14 cellular contexts compared by ENCODE assay signal in the genomic region with DNA sequence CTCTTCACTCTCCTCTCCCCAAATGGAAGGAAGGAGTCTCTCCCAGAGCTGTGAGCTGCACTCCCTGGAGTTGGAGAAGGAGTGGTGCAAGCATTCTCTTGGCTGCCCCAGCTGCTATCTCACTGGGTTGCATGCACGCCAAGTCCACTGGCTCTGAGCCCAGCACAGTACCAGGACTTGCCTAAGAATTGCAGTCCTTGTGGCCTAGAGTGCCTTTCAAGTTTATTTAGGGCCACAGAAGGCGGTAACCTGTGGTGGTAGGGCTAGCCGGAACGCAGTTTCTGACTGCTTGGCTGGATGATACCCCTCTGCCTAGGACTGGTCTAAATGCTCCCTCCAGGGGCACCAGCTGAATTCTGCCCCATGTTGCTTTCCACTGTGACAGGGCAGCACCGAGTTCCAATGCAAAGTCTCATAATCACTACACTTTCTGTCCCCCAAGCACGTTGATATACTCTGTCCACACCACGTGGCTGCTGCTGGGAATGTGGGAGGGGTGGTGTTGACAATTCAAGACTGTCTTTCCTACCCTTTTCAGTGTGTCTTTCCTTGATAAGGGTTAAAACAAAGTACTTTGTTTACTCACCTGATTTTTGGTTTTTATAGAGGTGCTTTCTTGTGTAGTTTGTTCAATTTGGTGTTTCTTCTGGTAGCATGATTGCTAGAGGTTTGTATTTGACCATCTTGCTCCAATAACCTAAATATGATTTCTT. TPM values are rescaled to one million over a fixed set of nuclear protein-coding genes. Genes with fewer than 3 reads are reported as not detected.
DNase-seq lines count a peak whose midpoint lies in the region; ATAC-seq, FAIRE-seq and TF ChIP-seq lines count a peak whose summit lies in the region.
"Had no signal": no experiment of that assay in that cellular context is flagged by ENCODE, and none has a peak within 500 bp of the region (broad histone marks: within the 10 kb centered on the region; RNA-seq: fewer than 3 reads in every experiment).

No MANE protein-coding gene starts in this region.

- H3K9me3 Mint-ChIP-seq in astrocyte (ENCODE audit: unreplicated experiment), result no peaks in the 10 kb centered on the region
- no peaks in the 10 kb centered on the region for H3K9me3 Mint-ChIP-seq in stimulated activated naive CD8-positive, alpha-beta T cell treated with anti-CD3 and anti-CD28 coated beads, Interleukin-15, amount 100 ng/mL, for 72 hours
- H3K9me3 Mint-ChIP-seq: activated T-helper 17 cell treated with anti-CD3 and anti-CD28 coated beads, Interleukin-2, amount 50 U/mL, for 72 hours had no signal

- H4K5ac ChIP-seq in IMR-90 (ENCODE audit: low read depth, low read length), result no peak overlapping the region

- dilution Hi-C loops in IMR-90 (cut with HindIII; ENCODE audit: low sequenced_read_pairs, unreplicated experiment), result no loop called here

- no peak overlapping the region for H3K4me3 Mint-ChIP-seq in astrocyte (ENCODE audit: unreplicated experiment)
- H3K4me3 Mint-ChIP-seq in stimulated activated naive CD8-positive, alpha-beta T cell treated with anti-CD3 and anti-CD28 coated beads, Interleukin-15, amount 100 ng/mL, for 72 hours, result no peak overlapping the region
- H3K4me3 Mint-ChIP-seq: activated T-helper 17 cell treated with anti-CD3 and anti-CD28 coated beads, Interleukin-2, amount 50 U/mL, for 72 hours; CD14-positive monocyte had no signal

- no peaks in the 10 kb centered on the region for H3K27me3 Mint-ChIP-seq in astrocyte (ENCODE audit: low read depth, unreplicated experiment)
- no peaks in the 10 kb centered on the region for H3K27me3 Mint-ChIP-seq in stimulated activated naive CD8-positive, alpha-beta T cell treated with anti-CD3 and anti-CD28 coated beads, Interleukin-15, amount 100 ng/mL, for 72 hours
- H3K27me3 Mint-ChIP-seq: activated T-helper 17 cell treated with anti-CD3 and anti-CD28 coated beads, Interleukin-2, amount 50 U/mL, for 72 hours had no signal

- no peaks in the 10 kb centered on the region for H3K27me3 ChIP-seq in IMR-90 (ENCODE audit: control insufficient read depth, insufficient read depth, low read length)
- no peaks in the 10 kb centered on the region for H3K27me3 ChIP-seq in astrocyte (ENCODE audit: insufficient read depth, low read length)
- no peaks in the 10 kb centered on the region for H3K27me3 ChIP-seq in Karpas-422 (ENCODE audit: low read length)

- no peak overlapping the region for H2AK5ac ChIP-seq in IMR-90 (ENCODE audit: low read depth, low read length)

- peaks cover 6% of the 10 kb centered on the region; the same call in 1 of the 2 replicates for H3K9me3 ChIP-seq in IMR-90 (ENCODE audit: control insufficient read depth, insufficient read depth, low read length)
- no peaks in the 10 kb centered on the region for H3K9me3 ChIP-seq in astrocyte (ENCODE audit: insufficient read depth, low read depth, low read length)
- H3K9me3 ChIP-seq in Karpas-422 (ENCODE audit: low read length), result no peaks in the 10 kb centered on the region

- H3K79me2 ChIP-seq in astrocyte (ENCODE audit: insufficient read depth, low read length) (peaks cover 10% of the 10 kb centered on the region), Karpas-422 (ENCODE audit: low read length) (peaks cover 99% of the 10 kb centered on the region)

- H3K14ac ChIP-seq in IMR-90 (replicated peaks; ENCODE audit: low read depth, low read length), result no peak overlapping the region

- FAIRE-seq in astrocyte (lab: Jason Lieb, UNC), result no peak

- no TSS peak for BruUV-seq in IMR-90 (replicated peaks; lab: Mats Ljungman, UMichigan)

- TF ChIP-seq RAD21 in IMR-90 (IDR thresholded peaks at IDR 0.05; ENCODE audit: low read length), result no peak

- intact Hi-C loops in IMR-90 (cut with micrococcal nuclease), result no loop called here

- H3K9ac ChIP-seq in IMR-90 (ENCODE audit: low read depth, low read length) (no peak overlapping the region), astrocyte (ENCODE audit: low read length) (no peak overlapping the region), Karpas-422 (ENCODE audit: low read length) (no peak overlapping the region)

- no peak overlapping the region for H2BK20ac ChIP-seq in IMR-90 (ENCODE audit: low read depth, low read length)

- no peak overlapping the region for H2BK15ac ChIP-seq in IMR-90 (ENCODE audit: low read depth, low read length)

- no peak overlapping the region for H3K27ac Mint-ChIP-seq in astrocyte (ENCODE audit: unreplicated experiment)
- H3K27ac Mint-ChIP-seq in stimulated activated naive CD8-positive, alpha-beta T cell treated with anti-CD3 and anti-CD28 coated beads, Interleukin-15, amount 100 ng/mL, for 72 hours, result peak overlapping the region in 1 of 2 donors; percentile 54
- H3K27ac Mint-ChIP-seq: activated T-helper 17 cell treated with anti-CD3 and anti-CD28 coated beads, Interleukin-2, amount 50 U/mL, for 72 hours had no signal

- H3K4me1 ChIP-seq in IMR-90 (ENCODE audit: control insufficient read depth, insufficient read depth, low read length) (peaks cover 4% of the 10 kb centered on the region), astrocyte (ENCODE audit: insufficient read depth, low read length) (no peaks in the 10 kb centered on the region), Karpas-422 (ENCODE audit: low read length) (peaks cover 40% of the 10 kb centered on the region)

- in situ Hi-C loops in IMR-90 (cut with MboI; ENCODE audit: low sequenced_read_pairs), result no loop called here

- H3K9me2 ChIP-seq in Karpas-422 (replicated peaks; ENCODE audit: insufficient read depth, low read length), result no peaks in the 10 kb centered on the region

- H3K4me1 Mint-ChIP-seq in astrocyte (ENCODE audit: low read depth, unreplicated experiment), result no peaks in the 10 kb centered on the region
- peaks cover 32% of the 10 kb centered on the region for H3K4me1 Mint-ChIP-seq in stimulated activated naive CD8-positive, alpha-beta T cell treated with anti-CD3 and anti-CD28 coated beads, Interleukin-15, amount 100 ng/mL, for 72 hours

- H3K36me3 Mint-ChIP-seq in astrocyte (ENCODE audit: low read depth, unreplicated experiment), result peaks cover 8% of the 10 kb centered on the region

- H3K79me1 ChIP-seq in IMR-90 (ENCODE audit: low read depth in 1 of 2, low read length in 2 of 2), result peaks cover 26 to 32% of the 10 kb centered on the region in 2 experiments

- no peak overlapping the region for H4K8ac ChIP-seq in IMR-90 (ENCODE audit: low read depth in 2 of 2, low read length in 2 of 2)

- no peak overlapping the region for H3K56ac ChIP-seq in IMR-90 (ENCODE audit: extremely low read depth, insufficient read depth, low read length)

- H3K4me2 ChIP-seq in IMR-90 (ENCODE audit: low read depth, low read length) (no peak overlapping the region), astrocyte (ENCODE audit: low read length) (no peak overlapping the region), Karpas-422 (ENCODE audit: low read depth, low read length, poor library complexity, severe bottlenecking) (no peak overlapping the region)

- H2BK5ac ChIP-seq in IMR-90 (ENCODE audit: low read depth, low read length, poor library complexity, severe bottlenecking), result no peak overlapping the region

- H3K18ac ChIP-seq in IMR-90 (ENCODE audit: low read depth, low read length), result no peak overlapping the region

- no peak overlapping the region for H3K4ac ChIP-seq in IMR-90 (ENCODE audit: low read depth, low read length)

- no peak for ATAC-seq in IMR-90 (ENCODE audit: low read depth)
- no peak for ATAC-seq in HG03175 (IDR thresholded peaks at IDR 0.05; ENCODE audit: unreplicated experiment)
- ATAC-seq in stimulated activated naive CD8-positive, alpha-beta T cell treated with anti-CD3 and anti-CD28 coated beads, Interleukin-15, amount 100 ng/mL, for 72 hours, result no peak
- ATAC-seq: activated T-helper 17 cell treated with anti-CD3 and anti-CD28 coated beads, Interleukin-2, amount 50 U/mL, for 72 hours had no signal

- TF ChIP-seq CTCF in IMR-90 (conservative IDR thresholded peaks at IDR 0.05; ENCODE audit: low read depth, low read length), result no peak
- TF ChIP-seq CTCF in astrocyte (IDR thresholded peaks at IDR 0.05; ENCODE audit: insufficient read depth, low read depth, low read length), result no peak
- TF ChIP-seq CTCF in fibroblast of villous mesenchyme (IDR thresholded peaks at IDR 0.05; ENCODE audit: insufficient read depth, low read depth, low read length), result no peak

- H3K4me3 ChIP-seq in IMR-90 (ENCODE audit: insufficient read depth, low read depth, low read length), result no peak overlapping the region
- no peak overlapping the region for H3K4me3 ChIP-seq in astrocyte (ENCODE audit: insufficient read depth, low read depth, low read length)
- H3K4me3 ChIP-seq in fibroblast of villous mesenchyme (ENCODE audit: low read depth, low read length), result no peak overlapping the region
- no peak overlapping the region for H3K4me3 ChIP-seq in Karpas-422 (ENCODE audit: low read length)

- H3K36me3 ChIP-seq in IMR-90 (ENCODE audit: control insufficient read depth, insufficient read depth, low read length) (peaks cover 5% of the 10 kb centered on the region), astrocyte (ENCODE audit: insufficient read depth, low read length) (no peaks in the 10 kb centered on the region), Karpas-422 (ENCODE audit: insufficient read depth, low read length) (0 out of 2 replicates have a peak, but pooled peaks cover 8% of the 10 kb centered on the region)

- no peak overlapping the region for H4K91ac ChIP-seq in IMR-90 (ENCODE audit: insufficient read depth, low read depth, low read length)

- POLR2A ChIA-PET in IMR-90 (lab: Charles Lee; ENCODE audit: unreplicated experiment), result no interaction called here

- no peak overlapping the region for H2AK9ac ChIP-seq in IMR-90 (replicated peaks; ENCODE audit: low read depth, low read length, poor library complexity)

- no peak overlapping the region for H2AFZ ChIP-seq in IMR-90 (replicated peaks; ENCODE audit: low read length, poor library complexity)
- no peak overlapping the region for H2AFZ ChIP-seq in astrocyte (ENCODE audit: low read depth, low read length)
- H2AFZ ChIP-seq in Karpas-422 (ENCODE audit: low read length), result no peak overlapping the region

- H3K23ac ChIP-seq in IMR-90 (ENCODE audit: low read depth, low read length), result no peak overlapping the region

- H3K27ac ChIP-seq in IMR-90 (ENCODE audit: insufficient read depth, low read length), result no peak overlapping the region
- H3K27ac ChIP-seq in astrocyte (ENCODE audit: low read depth, low read length), result no peak overlapping the region
- H3K27ac ChIP-seq in Karpas-422 (ENCODE audit: low read length), result no peak overlapping the region

- DNase-seq in IMR-90, result peak; percentile 13
- DNase-seq in astrocyte (ENCODE audit: low read depth), result peak; percentile 29
- peak; percentile 60 for DNase-seq in fibroblast of villous mesenchyme (ENCODE audit: low read depth)
- DNase-seq in putamen (ENCODE audit: low spot score), result peak; percentile 19
- DNase-seq in NCI-H345 treated with DMSO at 0.1 percent for 48 hours (lab: John Stamatoyannopoulos, UW; ENCODE audit: unreplicated experiment), result no peak
- DNase-seq in stimulated activated naive CD8-positive, alpha-beta T cell treated with anti-CD3 and anti-CD28 coated beads, Interleukin-15, amount 100 ng/mL, for 72 hours, result no peak
- DNase-seq in Karpas-422, result no peak
- DNase-seq: DMS79 treated with DMSO at 0.1 percent for 48 hours; MV-4-11; NCI-H2171; stimulated activated CD4-positive, alpha-beta T cell treated with anti-CD3 and anti-CD28 coated beads, Interleukin-12 subunit alpha, Interleukin-12 subunit beta, amount 100 ng/mL, for 4 hours had no signal

- peaks cover 4% of the 10 kb centered on the region; the same call in 1 of the 2 replicates for H3K9me1 ChIP-seq in IMR-90 (ENCODE audit: insufficient read depth, low read length)

- CTCF ChIA-PET in IMR-90 (lab: Yijun Ruan, JAX), result no interaction called here

- H4K20me1 ChIP-seq in IMR-90 (ENCODE audit: insufficient read depth, low read length), result no peaks in the 10 kb centered on the region
- H4K20me1 ChIP-seq in astrocyte (ENCODE audit: insufficient read depth, low read length), result no peaks in the 10 kb centered on the region
- H4K20me1 ChIP-seq in Karpas-422 (ENCODE audit: insufficient read depth, low read depth, low read length), result no peaks in the 10 kb centered on the region

- no peak overlapping the region for H2BK120ac ChIP-seq in IMR-90 (ENCODE audit: low read depth, low read length)

- 100% methylated on average over 1 of the region's 7 CpGs; no CpG with 5 or more reads in 1 of the 2 experiments for WGBS in IMR-90 (ENCODE audit: extremely low coverage in 2 of 2, insufficient read length in 1 of 2), 2 experiments

- no peak for TF ChIP-seq POLR2A in IMR-90 (IDR thresholded peaks at IDR 0.05; ENCODE audit: low read depth, low read length)

RNA-seq across cellular contexts. Expression of a gene that starts 57.0 kb away (rescaled TPM):
- 65.5 and 69.9 TPM in 2 replicates for total RNA-seq in IMR-90 (2012; rRNA removed)
- polyA plus RNA-seq in IMR-90 (2012; rRNA removed), result 21.7 and 28.3 TPM in 2 replicates
- polyA plus RNA-seq in IMR-90 (2012; cell fraction: cytosol; rRNA removed), result 4.6 and 5.1 TPM in 2 replicates
- polyA plus RNA-seq in IMR-90 (2012; cell fraction: nucleus; rRNA removed; ENCODE audit: low replicate concordance), result 1.7 and 18.9 TPM in 2 replicates
- 27.0 and 36.2 TPM in 2 replicates for total RNA-seq in astrocyte
- 81.2 and 119 TPM in 2 replicates for total RNA-seq in fibroblast of villous mesenchyme
- 39.3 and 65.7 TPM in 2 replicates for total RNA-seq in Karpas-422 (2014; rRNA removed; shearing (Covaris generic); ENCODE audit: low replicate concordance)

RNA-seq across cellular contexts. Expression of a gene that starts 57.3 kb away (rescaled TPM):
- 9.9 and 19.2 TPM in 2 replicates for total RNA-seq in IMR-90 (2012; rRNA removed)
- polyA plus RNA-seq in IMR-90 (2012; rRNA removed), result 15.0 and 17.2 TPM in 2 replicates
- 3.8 and 5.1 TPM in 2 replicates for polyA plus RNA-seq in IMR-90 (2012; cell fraction: cytosol; rRNA removed)
- polyA plus RNA-seq in IMR-90 (2012; cell fraction: nucleus; rRNA removed; ENCODE audit: low replicate concordance), result 0.62 and 5.5 TPM in 2 replicates
- total RNA-seq in astrocyte, result 12.2 and 13.2 TPM in 2 replicates
- 21.6 and 30.2 TPM in 2 replicates for total RNA-seq in fibroblast of villous mesenchyme
- total RNA-seq in Karpas-422 (2014; rRNA removed; shearing (Covaris generic); ENCODE audit: low replicate concordance), result 28.5 and 64.4 TPM in 2 replicates

Comparison
In these comparisons a context has a peak if more than half of its experiments do, and no peak if none do; other contexts are left out.
1. DNase-seq: peak in IMR-90 (single experiment), astrocyte (single experiment), fibroblast of villous mesenchyme (single experiment) and putamen (single experiment); none in NCI-H345 treated with DMSO at 0.1 percent for 48 hours (single experiment), stimulated activated naive CD8-positive, alpha-beta T cell treated with anti-CD3 and anti-CD28 coated beads, Interleukin-15, amount 100 ng/mL, for 72 hours (0 of 2) and Karpas-422 (single experiment).